ENCODE assay signal across 11 cellular contexts in genomic region chr4:139704915-139705485, GRCh38. TPM values are rescaled to one million over a fixed set of nuclear protein-coding genes. Genes with fewer than 3 reads are reported as not detected.
DNase-seq lines count a peak whose midpoint lies in the region; ATAC-seq and TF ChIP-seq lines count a peak whose summit lies in the region.
"Had no signal": no experiment of that assay in that cellular context is flagged by ENCODE, and none has a peak within 500 bp of the region (broad histone marks: within the 10 kb centered on the region; RNA-seq: fewer than 3 reads in every experiment).

No MANE protein-coding gene starts in this region.

- no peaks in the 10 kb centered on the region for H4K20me1 ChIP-seq in GM23338 (replicated peaks; ENCODE audit: insufficient read depth)

- H2AFZ ChIP-seq in GM23338 = no peak overlapping the region

- TF ChIP-seq CTCF in AG04450 (IDR thresholded peaks at IDR 0.05; ENCODE audit: low read depth, low read length) (peak; percentile 22; the same call in 1 of the 2 replicates), GM23338 (conservative IDR thresholded peaks at IDR 0.05; ENCODE audit: low read depth in 2 of 2) (peak; percentile 37 to 61), glutamatergic neuron (IDR thresholded peaks at IDR 0.05; ENCODE audit: partially characterized antibody, unreplicated experiment) (peak; percentile 30), GM20000 (IDR thresholded peaks at IDR 0.05; ENCODE audit: extremely low read depth, missing control alignments) (no peak)

- peaks cover 12% of the 10 kb centered on the region for H3K36me3 Mint-ChIP-seq in GM23338 (ENCODE audit: low read depth)
- H3K36me3 Mint-ChIP-seq in glutamatergic neuron (ENCODE audit: unreplicated experiment) = peaks cover 5% of the 10 kb centered on the region
- H3K36me3 Mint-ChIP-seq in activated naive CD4-positive, alpha-beta T cell treated with anti-CD3 and anti-CD28 coated beads, Interleukin-2, amount 50 U/mL, for 72 hours = peaks cover 5 to 6% of the 10 kb centered on the region in 2 donors

- no peaks in the 10 kb centered on the region for H3K36me3 ChIP-seq in GM23338 (ENCODE audit: insufficient read depth)

- no peaks in the 10 kb centered on the region for H3K4me1 Mint-ChIP-seq in GM23338
- no peaks in the 10 kb centered on the region for H3K4me1 Mint-ChIP-seq in glutamatergic neuron (ENCODE audit: low read depth, unreplicated experiment)

- in situ Hi-C loops in SK-MEL-5 (cut with HindIII; ENCODE audit: low pct_unique_long_range_greater_than_20kb, low sequenced_read_pairs) = no loop called here

- DNase-seq in AG04450 (ENCODE audit: low read depth, low spot score) = no peak
- DNase-seq in GM23338 (ENCODE audit: low spot score) = peak; percentile 43
- peak; percentile 17 for DNase-seq in SK-MEL-5 (ENCODE audit: low read depth, low spot score)
- no peak for DNase-seq in glutamatergic neuron
- DNase-seq in GM20000 (ENCODE audit: low spot score) = no peak
- DNase-seq in cerebellar cortex (ENCODE audit: low spot score) = no peak
- no peak for DNase-seq in activated naive CD4-positive, alpha-beta T cell treated with anti-CD3 and anti-CD28 coated beads, Interleukin-2, amount 50 U/mL, for 72 hours (ENCODE audit: low spot score in 2 of 2)
- DNase-seq in NCI-H524 treated with DMSO at 0.1 percent for 48 hours (lab: John Stamatoyannopoulos, UW) = no peak
- DNase-seq: activated CD4-positive, CD25-positive, alpha-beta regulatory T cell treated with anti-CD3 and anti-CD28 coated beads, Interleukin-2, amount 50 U/mL, for 72 hours; activated gamma-delta T cell; cortex of kidney had no signal

- CTCF ChIA-PET in AG04450 (lab: Charles Lee) = interaction anchor here (0.7 kb wide), 1 partner anchor 39 kb away, joined by 3 read pairs; no protein-coding TSS in a partner anchor

- H3K27ac ChIP-seq in AG04450 (ENCODE audit: low read depth, low read length) (no peak overlapping the region), GM23338 (ENCODE audit: low read depth) (no peak overlapping the region)

- ATAC-seq in GM23338 = no peak
- ATAC-seq in activated naive CD4-positive, alpha-beta T cell treated with anti-CD3 and anti-CD28 coated beads, Interleukin-2, amount 50 U/mL, for 72 hours = no peak

- H3K4me2 ChIP-seq in GM23338 = no peak overlapping the region

- no peaks in the 10 kb centered on the region for H3K4me1 ChIP-seq in GM23338 (ENCODE audit: insufficient read depth)

- H3K4me3 Mint-ChIP-seq in GM23338 (no peak overlapping the region), glutamatergic neuron (ENCODE audit: unreplicated experiment) (no peak overlapping the region)

- H3K27me3 Mint-ChIP-seq in GM23338 (ENCODE audit: insufficient read depth, low read depth, poor library complexity) (peaks cover 2% of the 10 kb centered on the region), glutamatergic neuron (ENCODE audit: unreplicated experiment) (peaks cover 2% of the 10 kb centered on the region)

- POLR2A ChIA-PET in AG04450 (lab: Yijun Ruan, JAX) = no interaction called here

- H3K9me3 Mint-ChIP-seq in GM23338 (peaks cover 14% of the 10 kb centered on the region; the same call in 2 of the 3 replicates), glutamatergic neuron (ENCODE audit: unreplicated experiment) (peaks cover 11% of the 10 kb centered on the region)
- no peaks in the 10 kb centered on the region for H3K9me3 Mint-ChIP-seq in activated naive CD4-positive, alpha-beta T cell treated with anti-CD3 and anti-CD28 coated beads, Interleukin-2, amount 50 U/mL, for 72 hours

- H3K9me2 ChIP-seq in GM23338 (ENCODE audit: insufficient read depth) = no peaks in the 10 kb centered on the region

- no peaks in the 10 kb centered on the region for H3K27me3 ChIP-seq in AG04450 (ENCODE audit: control insufficient read depth, insufficient read depth, low read length)
- no peaks in the 10 kb centered on the region for H3K27me3 ChIP-seq in GM23338 (ENCODE audit: insufficient read depth)

- H3K27ac Mint-ChIP-seq in GM23338 (no peak overlapping the region), glutamatergic neuron (ENCODE audit: unreplicated experiment) (no peak overlapping the region)
- H3K27ac Mint-ChIP-seq in activated naive CD4-positive, alpha-beta T cell treated with anti-CD3 and anti-CD28 coated beads, Interleukin-2, amount 50 U/mL, for 72 hours = no peak overlapping the region

- no peaks in the 10 kb centered on the region for H3F3A ChIP-seq in GM23338 (replicated peaks; ENCODE audit: low read depth)

- H3K4me3 ChIP-seq in AG04450 (ENCODE audit: low read depth, low read length) (no peak overlapping the region), GM23338 (no peak overlapping the region)

- no peaks in the 10 kb centered on the region for H3K79me2 ChIP-seq in GM23338 (replicated peaks; ENCODE audit: insufficient read depth)

- no peaks in the 10 kb centered on the region for H3K9me3 ChIP-seq in AG04450 (ENCODE audit: control insufficient read depth, insufficient read depth, low read length)

TF ChIP-seq in GM23338, 12 proteins besides CTCF, POLR2A, EP300 and RAD21 (continues in another document):
- TF ChIP-seq ZNF114 (CRISPR knock-in tag; IDR thresholded peaks at IDR 0.05) (no peak), JUNB (IDR thresholded peaks at IDR 0.05; ENCODE audit: unreplicated experiment) (no peak), ETS1 (IDR thresholded peaks at IDR 0.05) (no peak)

RNA-seq across cellular contexts. Expression of gene MGST2, which starts 39.4 kb away (rescaled TPM):
- polyA plus RNA-seq in AG04450 (2011; rRNA removed) (19.3 and 21.9 TPM in 2 replicates), GM23338 (2016; fragmentation: Nextera tagmentation; extraction: Ambion mirVana) (19.1 and 19.5 TPM in 2 replicates)
- 6.6 and 7.4 TPM in 2 replicates for polyA minus RNA-seq in AG04450 (2011; rRNA and poly(A)+ RNA removed)
- total RNA-seq in GM23338 (2014; rRNA removed; shearing (Covaris generic)) = 4.6 and 8.3 TPM in 2 replicates
- total RNA-seq in SK-MEL-5 (2014; rRNA removed; shearing (Covaris generic)) = 54.5 and 59.8 TPM in 2 replicates
- polyA plus RNA-seq in SK-MEL-5 (2015; cell fraction: cytosol; rRNA removed) = 43.3 and 66.8 TPM in 2 replicates
- 13.6 and 20.6 TPM in 2 replicates for polyA plus RNA-seq in SK-MEL-5 (2015; cell fraction: nucleus; rRNA removed)
- total RNA-seq in glutamatergic neuron (ENCODE audit: unreplicated experiment) = 6.9 TPM
- total RNA-seq in activated naive CD4-positive, alpha-beta T cell treated with anti-CD3 and anti-CD28 coated beads, Interleukin-2, amount 50 U/mL, for 72 hours = 10 to 100 TPM; 18.0 to 40.4 TPM

Comparison
In these comparisons a context has a peak if more than half of its experiments do, and no peak if none do; other contexts are left out.
1. DNase-seq: peak in GM23338 (single experiment) and SK-MEL-5 (single experiment); none in AG04450 (single experiment), glutamatergic neuron (single experiment), GM20000 (single experiment), cerebellar cortex (single experiment), activated naive CD4-positive, alpha-beta T cell treated with anti-CD3 and anti-CD28 coated beads, Interleukin-2, amount 50 U/mL, for 72 hours (0 of 2) and NCI-H524 treated with DMSO at 0.1 percent for 48 hours (single experiment).